Comparison of ENCODE assay signal across 9 cellular contexts in the genomic region with DNA sequence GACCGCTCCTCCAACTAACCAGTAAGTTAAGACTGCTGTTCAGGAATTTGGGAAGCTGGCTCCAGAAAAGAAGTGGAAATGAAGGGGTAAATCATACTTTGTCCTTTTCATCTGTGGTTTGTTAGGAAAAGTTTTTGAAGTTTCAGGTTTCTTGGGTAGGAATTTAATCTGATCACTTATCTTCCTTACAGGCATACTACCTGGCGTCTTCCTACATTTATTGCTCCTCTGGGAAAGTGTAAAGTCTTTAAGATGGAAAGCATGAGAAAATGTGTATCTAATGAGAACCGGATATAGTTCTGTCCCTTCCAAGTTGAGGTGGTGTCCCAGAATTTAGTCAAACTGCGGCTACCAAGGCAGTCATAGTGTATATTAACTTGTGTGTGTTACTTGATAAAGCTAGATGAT. TPM values are rescaled to one million over a fixed set of nuclear protein-coding genes. Genes with fewer than 3 reads are reported as not detected.
DNase-seq lines count a peak whose midpoint lies in the region; ATAC-seq and TF ChIP-seq lines count a peak whose summit lies in the region.
"Had no signal": no experiment of that assay in that cellular context is flagged by ENCODE, and none has a peak within 500 bp of the region (broad histone marks: within the 10 kb centered on the region; RNA-seq: fewer than 3 reads in every experiment).

No MANE protein-coding gene starts in this region.

- H4K5ac ChIP-seq in H9 (ENCODE audit: insufficient read length, low read depth, low read length) = no peak overlapping the region

- H3K23me2 ChIP-seq in H9 (ENCODE audit: insufficient read length, low read depth, low read length, poor library complexity, severe bottlenecking) = no peaks in the 10 kb centered on the region

- H3K9me3 Mint-ChIP-seq in H9 (no peaks in the 10 kb centered on the region; a peak in 1 of 5 replicates), activated B cell treated with CpG ODN at 0.5 μM for 24 hours (no peaks in the 10 kb centered on the region)

- CTCF ChIA-PET in activated B cell treated with CpG ODN at 0.5 μM for 24 hours (lab: Charles Lee) = interaction anchor here (0.6 to 1.1 kb wide), 2 partner anchors 128 to 131 kb away, joined by 3 to 4 read pairs; no protein-coding TSS in a partner anchor

- H4K91ac ChIP-seq in H9 (ENCODE audit: insufficient read length, low read depth, low read length) = no peak overlapping the region

- H3K4me1 ChIP-seq in H9 (ENCODE audit: insufficient read depth, low read length) = no peaks in the 10 kb centered on the region; the same call in 1 of the 2 replicates
- peaks cover 1% of the 10 kb centered on the region for H3K4me1 ChIP-seq in right cardiac atrium (ENCODE audit: control insufficient read depth, insufficient read depth, low read length)

- H3K4me2 ChIP-seq in H9 (ENCODE audit: insufficient read depth, insufficient read length, low read length) = peak overlapping the region; percentile 45

- H3K36me3 Mint-ChIP-seq in H9 (ENCODE audit: insufficient read depth in 1 of 3, low read depth in 3 of 3) (peaks cover 2 to 5% (median 5%) of the 10 kb centered on the region in 3 experiments; a peak in 5 of 7 replicates), activated B cell treated with CpG ODN at 0.5 μM for 24 hours (ENCODE audit: low read depth) (peaks cover 23% of the 10 kb centered on the region)

- H3K4me3 ChIP-seq in right cardiac atrium (ENCODE audit: low read length) (peak overlapping the region; percentile 84), skin epidermis (peak overlapping the region; percentile 66 to 93 (median 89))

- H4K8ac ChIP-seq in H9 (replicated peaks; ENCODE audit: insufficient read length, low read depth, low read length) = no peak overlapping the region

- H3K79me2 ChIP-seq in H9 (ENCODE audit: insufficient read depth, low read length) = peaks cover 4% of the 10 kb centered on the region; the same call in 1 of the 2 replicates

- H3K56ac ChIP-seq in H9 (ENCODE audit: insufficient read length, low read depth, low read length) = no peak overlapping the region

- H3K4me3 Mint-ChIP-seq in H9 = peak overlapping the region; percentile 97 to 100
- H3K4me3 Mint-ChIP-seq in activated B cell treated with CpG ODN at 0.5 μM for 24 hours = peak overlapping the region; percentile 99

- H2BK12ac ChIP-seq in H9 (ENCODE audit: insufficient read length, low read depth, low read length) = no peak overlapping the region

- no peak overlapping the region for H2BK15ac ChIP-seq in H9 (ENCODE audit: low read depth, low read length)

- H3K9ac ChIP-seq in H9 (ENCODE audit: extremely low read depth, insufficient read length, low read length) = no peak overlapping the region

- H3K18ac ChIP-seq in H9 (ENCODE audit: insufficient read length, low read depth, low read length) = no peak overlapping the region

- H3K4me1 Mint-ChIP-seq in H9 (peaks cover 32 to 33% of the 10 kb centered on the region in 2 experiments), activated B cell treated with CpG ODN at 0.5 μM for 24 hours (peaks cover 28% of the 10 kb centered on the region)

- H2BK120ac ChIP-seq in H9 (ENCODE audit: low read depth, low read length, poor library complexity, severe bottlenecking) = no peak overlapping the region

- H3T11ph ChIP-seq in H9 (ENCODE audit: low read length) = no peak overlapping the region

- H3K27ac Mint-ChIP-seq in H9 (peak overlapping the region in 2 of 3 experiments; percentile 1 to 99; a peak in 4 of 7 replicates), activated B cell treated with CpG ODN at 0.5 μM for 24 hours (peak overlapping the region; percentile 96)

- intact Hi-C loops in activated B cell treated with CpG ODN at 0.5 μM for 24 hours (cut with micrococcal nuclease) = loop anchor here (1.0 to 2.0 kb wide), 3 partner anchors 14 to 652 kb away; a partner anchor contains a TSS
- intact Hi-C loops in right cardiac atrium (cut with DNase I) = no loop called here

- TF ChIP-seq CTCF in H9 (conservative IDR thresholded peaks at IDR 0.05) (no peak), activated B cell treated with CpG ODN at 0.5 μM for 24 hours (IDR thresholded peaks at IDR 0.05) (no peak)

- POLR2A ChIA-PET in activated B cell treated with CpG ODN at 0.5 μM for 24 hours (lab: Charles Lee) = interaction anchor here (1.0 to 3.3 kb wide), 6 partner anchors 15 to 194 kb away, joined by 3 to 19 read pairs (median 4); no protein-coding TSS in a partner anchor

- H3K27me3 Mint-ChIP-seq in H9 (ENCODE audit: low read depth) (peaks cover 25% of the 10 kb centered on the region), activated B cell treated with CpG ODN at 0.5 μM for 24 hours (no peaks in the 10 kb centered on the region)

- no peak overlapping the region for H2AFZ ChIP-seq in H9 (ENCODE audit: low read length)

- ATAC-seq in activated B cell treated with CpG ODN at 0.5 μM for 24 hours (ENCODE audit: low read depth) = no peak
- no peak for ATAC-seq in right cardiac atrium
- no peak for ATAC-seq in GM18520 (IDR thresholded peaks at IDR 0.05; ENCODE audit: unreplicated experiment)

- H2BK20ac ChIP-seq in H9 (ENCODE audit: low read depth, low read length, poor library complexity, severe bottlenecking) = no peak overlapping the region

- H3K79me1 ChIP-seq in H9 (ENCODE audit: insufficient read depth, low read depth, low read length, poor library complexity, severe bottlenecking) = peaks cover 4% of the 10 kb centered on the region

- H2BK5ac ChIP-seq in H9 (ENCODE audit: insufficient read length, low read length) = no peak overlapping the region

- no peak overlapping the region for H2AK5ac ChIP-seq in H9 (ENCODE audit: insufficient read length, low read length)

- H3K27me3 ChIP-seq in H9 (ENCODE audit: insufficient read depth, low read length) (no peaks in the 10 kb centered on the region), right cardiac atrium (ENCODE audit: control insufficient read depth, insufficient read depth) (no peaks in the 10 kb centered on the region)

- H3K4ac ChIP-seq in H9 (ENCODE audit: low read depth, low read length) = no peak overlapping the region

- no peak for DNase-seq in H9
- DNase-seq in activated B cell treated with CpG ODN at 0.5 μM for 24 hours = no peak
- no peak for DNase-seq in right cardiac atrium
- no peak for DNase-seq in 8988T
- DNase-seq in activated CD8-positive, alpha-beta memory T cell treated with anti-CD3 and anti-CD28 coated beads for 24 hours = no peak
- DNase-seq in hepatic stellate cell (ENCODE audit: low spot score) = no peak
- DNase-seq: NCI-H1048 had no signal

- H3K23ac ChIP-seq in H9 (ENCODE audit: insufficient read length, low read depth, low read length) = no peak overlapping the region

- no peaks in the 10 kb centered on the region for H4K20me1 ChIP-seq in H9 (ENCODE audit: control insufficient read depth, insufficient read depth, insufficient read length)

- WGBS in H9 (ENCODE audit: extremely low coverage, insufficient read length, low lambda C conversion rate) = no CpG with 5 or more reads among the region's 4 CpGs
- 3% methylated on average over 4 of the region's 4 CpGs for WGBS in right cardiac atrium

- H3K27ac ChIP-seq in H9 (ENCODE audit: insufficient read length, low read depth, low read length) (no peak overlapping the region), right cardiac atrium (ENCODE audit: low read length) (no peak overlapping the region), skin epidermis (peak overlapping the region in 20 of 21 experiments; percentile 85 to 98 (median 92))

- no peaks in the 10 kb centered on the region for H3K9me3 ChIP-seq in H9 (ENCODE audit: control insufficient read depth, low read depth, low read length)
- H3K9me3 ChIP-seq in right cardiac atrium (ENCODE audit: control insufficient read depth, low read length) = no peaks in the 10 kb centered on the region

- no peak overlapping the region for H3K14ac ChIP-seq in H9 (ENCODE audit: insufficient read depth, low read length)

RNA-seq across cellular contexts. Expression of a gene that starts 1.3 kb away (rescaled TPM):
- total RNA-seq in H9 (2021) = 29.6 TPM in 2 replicates
- 25.6 and 28.8 TPM in 2 replicates for total RNA-seq in activated B cell treated with CpG ODN at 0.5 μM for 24 hours
- 10 to 100 TPM; 16.5 to 21.2 (median 20.5) TPM for total RNA-seq in right cardiac atrium
- 8.7 TPM for polyA plus RNA-seq in right cardiac atrium

Comparison
In these comparisons a context has a peak if more than half of its experiments do, and no peak if none do; other contexts are left out.
1. H3K27ac ChIP-seq: peak in skin epidermis (20 of 21); none in H9 (single experiment) and right cardiac atrium (single experiment).